ENCODE assay signal across 16 cellular contexts in genomic region chr3:152149832-152150231, GRCh38.
DNase-seq lines count a peak whose midpoint lies in the region; ATAC-seq and TF ChIP-seq lines count a peak whose summit lies in the region.
"Had no signal": no experiment of that assay in that cellular context is flagged by ENCODE, and none has a peak within 500 bp of the region (broad histone marks: within the 10 kb centered on the region; RNA-seq: fewer than 3 reads in every experiment).

No MANE protein-coding gene starts in this region.

- TF ChIP-seq RAD21 in IMR-90 (IDR thresholded peaks at IDR 0.05; ENCODE audit: low read length) = no peak

- no peak for ATAC-seq in IMR-90 (ENCODE audit: low read depth)
- peak; percentile 54 for ATAC-seq in foreskin keratinocyte
- no peak for ATAC-seq in stimulated activated effector memory CD8-positive, alpha-beta T cell treated with anti-CD3 and anti-CD28 coated beads, Interleukin-12 subunit alpha, Interleukin-12 subunit beta, amount 100 ng/mL, for 72 hours
- no peak for ATAC-seq in GM21576 (IDR thresholded peaks at IDR 0.05; ENCODE audit: unreplicated experiment)
- ATAC-seq: HepG2 had no signal

- H3K9ac ChIP-seq in IMR-90 (ENCODE audit: low read depth, low read length) = no peak overlapping the region
- H3K9ac ChIP-seq: BLaER1 treated with 17β-estradiol and CSF1 and Interleukin-3, amounts not matched to agents 10 nM and 100 nM had no signal

- H3K36me3 Mint-ChIP-seq in stimulated activated effector memory CD8-positive, alpha-beta T cell treated with anti-CD3 and anti-CD28 coated beads, Interleukin-12 subunit alpha, Interleukin-12 subunit beta, amount 100 ng/mL, for 72 hours = no peaks in the 10 kb centered on the region

- H3K23ac ChIP-seq in IMR-90 (ENCODE audit: low read depth, low read length) = no peak overlapping the region

- H4K20me1 ChIP-seq in IMR-90 (ENCODE audit: insufficient read depth, low read length) = no peaks in the 10 kb centered on the region
- H4K20me1 ChIP-seq: BLaER1 treated with 17β-estradiol and CSF1 and Interleukin-3, amounts not matched to agents 10 nM and 100 nM had no signal

- no peaks in the 10 kb centered on the region for H3K36me3 ChIP-seq in IMR-90 (ENCODE audit: control insufficient read depth, insufficient read depth, low read length)
- no peaks in the 10 kb centered on the region for H3K36me3 ChIP-seq in ascending aorta
- no peaks in the 10 kb centered on the region for H3K36me3 ChIP-seq in uterus
- H3K36me3 ChIP-seq in esophagus squamous epithelium = no peaks in the 10 kb centered on the region
- H3K36me3 ChIP-seq: BLaER1 treated with 17β-estradiol and CSF1 and Interleukin-3, amounts not matched to agents 10 nM and 100 nM; SJSA1 had no signal

- POLR2A ChIA-PET in IMR-90 (lab: Charles Lee; ENCODE audit: unreplicated experiment) = no interaction called here

- no peak overlapping the region for H2BK20ac ChIP-seq in IMR-90 (ENCODE audit: low read depth, low read length)

- H4K91ac ChIP-seq in IMR-90 (ENCODE audit: insufficient read depth, low read depth, low read length) = no peak overlapping the region

- H2BK120ac ChIP-seq in IMR-90 (ENCODE audit: low read depth, low read length) = no peak overlapping the region

- peak overlapping the region; percentile 67 for H2BK5ac ChIP-seq in IMR-90 (ENCODE audit: low read depth, low read length, poor library complexity, severe bottlenecking)

- no peak overlapping the region for H2AK9ac ChIP-seq in IMR-90 (replicated peaks; ENCODE audit: low read depth, low read length, poor library complexity)

- TF ChIP-seq CTCF in IMR-90 (conservative IDR thresholded peaks at IDR 0.05; ENCODE audit: low read depth, low read length) (no peak), ascending aorta (IDR thresholded peaks at IDR 0.05) (no peak), foreskin keratinocyte (conservative IDR thresholded peaks at IDR 0.05) (no peak), uterus (IDR thresholded peaks at IDR 0.05) (no peak), esophagus squamous epithelium (IDR thresholded peaks at IDR 0.05) (no peak)

- H3K27ac ChIP-seq in IMR-90 (ENCODE audit: insufficient read depth, low read length) (no peak overlapping the region; the same call in 1 of the 2 replicates), ascending aorta (peak overlapping the region; percentile 34 to 55), foreskin keratinocyte (no peak overlapping the region), uterus (peak overlapping the region; percentile 58 to 94), esophagus squamous epithelium (no peak overlapping the region)
- H3K27ac ChIP-seq: BLaER1 treated with 17β-estradiol and CSF1 and Interleukin-3, amounts not matched to agents 10 nM and 100 nM; SJSA1 had no signal

- no peak overlapping the region for H3K14ac ChIP-seq in IMR-90 (replicated peaks; ENCODE audit: low read depth, low read length)

- H3K9me1 ChIP-seq in IMR-90 (ENCODE audit: insufficient read depth, low read length) = no peaks in the 10 kb centered on the region

- no peak overlapping the region for H2AK5ac ChIP-seq in IMR-90 (ENCODE audit: low read depth, low read length)

- H3K4me1 ChIP-seq in IMR-90 (ENCODE audit: control insufficient read depth, insufficient read depth, low read length) = no peaks in the 10 kb centered on the region
- peaks cover 0 to 2% of the 10 kb centered on the region in 2 donors for H3K4me1 ChIP-seq in ascending aorta
- H3K4me1 ChIP-seq in foreskin keratinocyte = peaks cover 16% of the 10 kb centered on the region
- H3K4me1 ChIP-seq in uterus = no peaks in the 10 kb centered on the region
- H3K4me1 ChIP-seq in esophagus squamous epithelium = peaks cover 0 to 24% (median 0%) of the 10 kb centered on the region in 3 donors
- H3K4me1 ChIP-seq: BLaER1 treated with 17β-estradiol and CSF1 and Interleukin-3, amounts not matched to agents 10 nM and 100 nM; SJSA1 had no signal

- H3K4ac ChIP-seq in IMR-90 (ENCODE audit: low read depth, low read length) = no peak overlapping the region

- no peaks in the 10 kb centered on the region for H3K79me1 ChIP-seq in IMR-90 (ENCODE audit: low read depth in 1 of 2, low read length in 2 of 2)

- H3K27me3 ChIP-seq in IMR-90 (ENCODE audit: control insufficient read depth, insufficient read depth, low read length) (no peaks in the 10 kb centered on the region), ascending aorta (no peaks in the 10 kb centered on the region), foreskin keratinocyte (no peaks in the 10 kb centered on the region), uterus (no peaks in the 10 kb centered on the region), esophagus squamous epithelium (no peaks in the 10 kb centered on the region)
- H3K27me3 ChIP-seq: BLaER1 treated with 17β-estradiol and CSF1 and Interleukin-3, amounts not matched to agents 10 nM and 100 nM; SJSA1 had no signal

- no TSS peak for BruUV-seq in IMR-90 (replicated peaks; lab: Mats Ljungman, UMichigan)

- no peak overlapping the region for H3K27ac Mint-ChIP-seq in stimulated activated effector memory CD8-positive, alpha-beta T cell treated with anti-CD3 and anti-CD28 coated beads, Interleukin-12 subunit alpha, Interleukin-12 subunit beta, amount 100 ng/mL, for 72 hours

- WGBS in IMR-90 (ENCODE audit: extremely low coverage in 2 of 2, insufficient read length in 1 of 2), 2 experiments = no CpG with 5 or more reads among the region's 1 CpG
- WGBS in esophagus squamous epithelium, 2 donors = 27 to 36% methylated on average over 1 of the region's 1 CpG

- H3K9me3 ChIP-seq in IMR-90 (ENCODE audit: control insufficient read depth, insufficient read depth, low read length) = no peaks in the 10 kb centered on the region
- H3K9me3 ChIP-seq in ascending aorta = no peaks in the 10 kb centered on the region
- no peaks in the 10 kb centered on the region for H3K9me3 ChIP-seq in uterus
- H3K9me3 ChIP-seq in esophagus squamous epithelium = no peaks in the 10 kb centered on the region
- H3K9me3 ChIP-seq: SJSA1 had no signal

- dilution Hi-C loops in IMR-90 (cut with HindIII; ENCODE audit: low sequenced_read_pairs, unreplicated experiment) = no loop called here

- no peak overlapping the region for H4K5ac ChIP-seq in IMR-90 (ENCODE audit: low read depth, low read length)

- no peak overlapping the region for H2AFZ ChIP-seq in IMR-90 (replicated peaks; ENCODE audit: low read length, poor library complexity)

- H3K9me3 Mint-ChIP-seq in stimulated activated effector memory CD8-positive, alpha-beta T cell treated with anti-CD3 and anti-CD28 coated beads, Interleukin-12 subunit alpha, Interleukin-12 subunit beta, amount 100 ng/mL, for 72 hours = no peaks in the 10 kb centered on the region

- no peak overlapping the region for H2BK15ac ChIP-seq in IMR-90 (ENCODE audit: low read depth, low read length)

- TF ChIP-seq POLR2A in IMR-90 (IDR thresholded peaks at IDR 0.05; ENCODE audit: low read depth, low read length) (no peak), uterus (IDR thresholded peaks at IDR 0.05) (no peak), esophagus squamous epithelium (IDR thresholded peaks at IDR 0.05) (no peak)

- no peak overlapping the region for H3K4me3 ChIP-seq in IMR-90 (ENCODE audit: insufficient read depth, low read depth, low read length)
- no peak overlapping the region for H3K4me3 ChIP-seq in ascending aorta
- H3K4me3 ChIP-seq in uterus = no peak overlapping the region
- no peak overlapping the region for H3K4me3 ChIP-seq in esophagus squamous epithelium
- H3K4me3 ChIP-seq: BLaER1 treated with 17β-estradiol and CSF1 and Interleukin-3, amounts not matched to agents 10 nM and 100 nM; SJSA1 had no signal

- CTCF ChIA-PET in IMR-90 (lab: Yijun Ruan, JAX) = no interaction called here

- no peak overlapping the region for H3K4me3 Mint-ChIP-seq in stimulated activated effector memory CD8-positive, alpha-beta T cell treated with anti-CD3 and anti-CD28 coated beads, Interleukin-12 subunit alpha, Interleukin-12 subunit beta, amount 100 ng/mL, for 72 hours

- in situ Hi-C loops in IMR-90 (cut with MboI; ENCODE audit: low sequenced_read_pairs) = no loop called here

- no peak overlapping the region for H3K56ac ChIP-seq in IMR-90 (ENCODE audit: extremely low read depth, insufficient read depth, low read length)

- intact Hi-C loops in IMR-90 (cut with micrococcal nuclease) (no loop called here), ascending aorta (cut with DNase I) (loop anchor here (5.0 kb wide), 1 partner anchor 63 kb away; no protein-coding TSS in a partner anchor), uterus (cut with DNase I; ENCODE audit: low total_unique reads) (no loop called here), esophagus squamous epithelium (cut with DNase I) (no loop called here)

- peak overlapping the region; percentile 98 for H3K18ac ChIP-seq in IMR-90 (ENCODE audit: low read depth, low read length)

- peak overlapping the region in 1 of 2 experiments; percentile 53; a peak in 1 of 4 replicates for H4K8ac ChIP-seq in IMR-90 (ENCODE audit: low read depth in 2 of 2, low read length in 2 of 2)

- H3K4me1 Mint-ChIP-seq in stimulated activated effector memory CD8-positive, alpha-beta T cell treated with anti-CD3 and anti-CD28 coated beads, Interleukin-12 subunit alpha, Interleukin-12 subunit beta, amount 100 ng/mL, for 72 hours = no peaks in the 10 kb centered on the region

- peak overlapping the region; percentile 46; the same call in 1 of the 2 replicates for H3K4me2 ChIP-seq in IMR-90 (ENCODE audit: low read depth, low read length)
- H3K4me2 ChIP-seq: BLaER1 treated with 17β-estradiol and CSF1 and Interleukin-3, amounts not matched to agents 10 nM and 100 nM had no signal

- DNase-seq in IMR-90 = peak; percentile 18
- DNase-seq in ascending aorta (ENCODE audit: low spot score in 2 of 2) = no peak
- peak; percentile 55 to 83 for DNase-seq in foreskin keratinocyte
- DNase-seq in uterus = no peak
- DNase-seq in stimulated activated effector memory CD8-positive, alpha-beta T cell treated with anti-CD3 and anti-CD28 coated beads, Interleukin-12 subunit alpha, Interleukin-12 subunit beta, amount 100 ng/mL, for 72 hours (ENCODE audit: low spot score in 2 of 2) = no peak
- no peak for DNase-seq in esophagus squamous epithelium (lab: John Stamatoyannopoulos, UW)
- DNase-seq: DMS 273 treated with DMSO at 0.1 percent for 48 hours, Kasumi-1, NCI-H1417, NCI-H2029, NCI-H510A treated with DMSO at 0.1 percent for 48 hours, RPMI8226 had no signal

TF ChIP-seq in IMR-90, 13 proteins besides CTCF, POLR2A, EP300 and RAD21:
- TF ChIP-seq MAFK (IDR thresholded peaks at IDR 0.05; ENCODE audit: low read depth, low read length) = 0 out of 2 replicates have a peak, but pooled peaks have one; percentile 4
- TF ChIP-seq RCOR1 (IDR thresholded peaks at IDR 0.05; ENCODE audit: insufficient replicate concordance, low read length) = no peak

Comparison
In these comparisons a context has a peak if more than half of its experiments do, and no peak if none do; other contexts are left out.
1. DNase-seq: peak in IMR-90 (single experiment) and foreskin keratinocyte (2 of 2); none in ascending aorta (0 of 2), uterus (0 of 2), stimulated activated effector memory CD8-positive, alpha-beta T cell treated with anti-CD3 and anti-CD28 coated beads, Interleukin-12 subunit alpha, Interleukin-12 subunit beta, amount 100 ng/mL, for 72 hours (0 of 2) and esophagus squamous epithelium (single experiment).
2. H3K27ac ChIP-seq: peak in ascending aorta (2 of 2) and uterus (2 of 2); none in IMR-90 (single experiment), foreskin keratinocyte (single experiment) and esophagus squamous epithelium (0 of 4).